Comparison of ENCODE assay signal across 16 cellular contexts in genomic region chr20:50372770-50373088, GRCh38.
A peak's percentile ranks its signal among the peaks of the same experiment; 100 is the strongest.
DNase-seq lines count a peak whose midpoint lies in the region; ATAC-seq, FAIRE-seq and TF ChIP-seq lines count a peak whose summit lies in the region.
"Had no signal": no experiment of that assay in that cellular context is flagged by ENCODE, and none has a peak within 500 bp of the region (broad histone marks: within the 10 kb centered on the region; RNA-seq: fewer than 3 reads in every experiment).

No MANE protein-coding gene starts in this region.

- peak; percentile 66 to 77 for DNase-seq in A549 (ENCODE audit: low read depth in 1 of 2, low spot score in 1 of 2)
- DNase-seq in HCT116 (ENCODE audit: low read depth, low spot score), result no peak
- peak; percentile 95 for DNase-seq in RWPE1 (ENCODE audit: low spot score)
- DNase-seq in islet precursor cell, result peak; percentile 88
- no peak for DNase-seq in GF-D8 (lab: John Stamatoyannopoulos, UW)
- DNase-seq in UCSD-AML1 (lab: John Stamatoyannopoulos, UW; ENCODE audit: unreplicated experiment), result no peak
- no peak for DNase-seq in occipital lobe (lab: John Stamatoyannopoulos, UW)
- no peak for DNase-seq in NCI-H82 (lab: John Stamatoyannopoulos, UW)
- DNase-seq: activated CD8-positive, alpha-beta T cell treated with anti-CD3 and anti-CD28 coated beads, Interleukin-2, amount 10 ng/mL, durations not matched to agents 7 days and 5 days; activated effector memory CD4-positive, alpha-beta T cell treated with Interleukin-2 at 50 U/mL for 16 hours; effector memory CD8-positive, alpha-beta T cell; kidney glomerular epithelial cell; retina; stimulated activated CD4-positive, alpha-beta T cell treated with anti-CD3 and anti-CD28 coated beads, Interleukin-2, amount 100 ng/mL, for 24 hours had no signal

- no peaks in the 10 kb centered on the region for H4K20me1 ChIP-seq in HCT116 (ENCODE audit: insufficient read depth)

- no peak overlapping the region for H3K9ac ChIP-seq in HCT116 (ENCODE audit: low read length)

- no peaks in the 10 kb centered on the region for H3K79me2 ChIP-seq in HCT116 (ENCODE audit: insufficient read depth, low read length)

- intact Hi-C loops in HCT116 (cut with micrococcal nuclease), result no loop called here

- H3K4me1 ChIP-seq in A549 (peaks cover 62% of the 10 kb centered on the region), HCT116 (ENCODE audit: control insufficient read depth in 1 of 2, insufficient read depth in 2 of 2, low read length in 2 of 2) (peaks cover 39 to 57% of the 10 kb centered on the region in 2 experiments)
- H3K4me1 ChIP-seq: uterus had no signal

- TF ChIP-seq EP300 in A549 (IDR thresholded peaks at IDR 0.05), result peak; percentile 57 to 68; a peak in 2 of 5 replicates

- CTCF ChIA-PET in A549 (lab: Yijun Ruan, JAX) (interaction anchor here (0.7 to 1.4 kb wide), 4 partner anchors 26 to 394 kb away, joined by 3 to 5 read pairs (median 4); no protein-coding TSS in a partner anchor), HCT116 (lab: Charles Lee) (no interaction called here), RWPE1 (lab: Yijun Ruan, JAX) (no interaction called here)

- WGBS in A549 (ENCODE audit: missing lambda C conversion rate), result 20% methylated on average over 3 of the region's 3 CpGs

- TF ChIP-seq POLR2A in A549 (IDR thresholded peaks at IDR 0.05; ENCODE audit: low read length) (0 out of 2 replicates have a peak, but pooled peaks have one; percentile 19), HCT116 (IDR thresholded peaks at IDR 0.05; ENCODE audit: borderline replicate concordance, extremely low read depth, insufficient read depth, insufficient read length) (no peak)

- H3K4me3 ChIP-seq in A549 (no peak overlapping the region), HCT116 (replicated peaks in 1 of 2; ENCODE audit: low read depth in 1 of 2, low read length in 2 of 2) (no peak overlapping the region)
- H3K4me3 ChIP-seq: uterus had no signal

- peak overlapping the region; percentile 55 for H3K4me2 ChIP-seq in A549
- H3K4me2 ChIP-seq in HCT116 (ENCODE audit: low read length), result peak overlapping the region; percentile 50

- H2AFZ ChIP-seq in HCT116 (ENCODE audit: low read depth, low read length, poor library complexity, severe bottlenecking), result no peak overlapping the region

- FAIRE-seq in A549 (lab: Jason Lieb, UNC), result no peak
- FAIRE-seq: TTC549 had no signal

- RAD21 ChIA-PET in HCT116 (lab: Charles Lee; ENCODE audit: low non-redundant PET in 1 of 2, low total read pairs in 2 of 2, uncharacterized antibody in 2 of 2, unreplicated experiment in 2 of 2), result no interaction called here

- TF ChIP-seq RAD21 in A549 (conservative IDR thresholded peaks at IDR 0.05 in 1 of 2, IDR thresholded peaks at IDR 0.05 in 1 of 2), result peak in 1 of 2 experiments; percentile 24; a peak in 2 of 5 replicates
- TF ChIP-seq RAD21 in HCT116 (IDR thresholded peaks at IDR 0.05; ENCODE audit: low read depth), result no peak

- H3K36me3 ChIP-seq in HCT116 (ENCODE audit: control insufficient read depth in 1 of 2, insufficient read depth in 2 of 2, low read length in 2 of 2), result no peaks in the 10 kb centered on the region
- H3K36me3 ChIP-seq: uterus had no signal

- BruUV-seq in HCT116 (replicated peaks; lab: Mats Ljungman, UMichigan), result no TSS peak

- ATAC-seq in A549 (peak; percentile 51 to 54; a peak in 4 of 6 replicates), HCT116 (peak; percentile 46)
- ATAC-seq: activated CD8-positive, alpha-beta T cell treated with anti-CD3 and anti-CD28 coated beads, Interleukin-2, amount 10 ng/mL, durations not matched to agents 7 days and 5 days; effector memory CD8-positive, alpha-beta T cell had no signal

- H3K27ac ChIP-seq in A549 (peak overlapping the region; percentile 78 to 87), HCT116 (ENCODE audit: low read depth, low read length) (no peak overlapping the region), RWPE1 (peak overlapping the region; percentile 71)
- H3K27ac ChIP-seq: uterus had no signal

- H3K9me2 ChIP-seq in HCT116 (ENCODE audit: insufficient read depth), result no peaks in the 10 kb centered on the region

- no peaks in the 10 kb centered on the region for H3K27me3 ChIP-seq in HCT116 (ENCODE audit: insufficient read depth, low read length)
- H3K27me3 ChIP-seq: uterus had no signal

- POLR2A ChIA-PET in A549 (lab: Yijun Ruan, JAX), result interaction anchor here (0.5 to 1.0 kb wide), 2 partner anchors 127 to 182 kb away, joined by 3 to 4 read pairs; partner anchors contain the start of gene CEBPB
- POLR2A ChIA-PET in HCT116 (lab: Charles Lee), result no interaction called here
- POLR2A ChIA-PET in RWPE1 (lab: Yijun Ruan, JAX; ENCODE audit: low non-redundant PET), result interaction anchor here (0.9 kb wide), 1 partner anchor 39 kb away, joined by 4 read pairs; no protein-coding TSS in a partner anchor

- H3K9me3 ChIP-seq in A549, result no peaks in the 10 kb centered on the region
- H3K9me3 ChIP-seq in HCT116 (ENCODE audit: control insufficient read depth in 1 of 2, insufficient read depth in 1 of 2, low read depth in 1 of 2, low read length in 2 of 2), result no peaks in the 10 kb centered on the region
- H3K9me3 ChIP-seq: uterus had no signal

- TF ChIP-seq CTCF in A549 (IDR thresholded peaks at IDR 0.05) (no peak), HCT116 (IDR thresholded peaks at IDR 0.05 in 2 of 3, conservative IDR thresholded peaks at IDR 0.05 in 1 of 3; ENCODE audit: borderline replicate concordance in 1 of 3, insufficient read depth in 1 of 3, low read depth in 2 of 3, low read length in 2 of 3) (no peak), RWPE1 (conservative IDR thresholded peaks at IDR 0.05; ENCODE audit: low read depth) (no peak)

TF ChIP-seq in A549, 52 proteins besides CTCF, POLR2A, EP300 and RAD21 (continues in another document):
- TF ChIP-seq EHF (CRISPR knock-in tag; IDR thresholded peaks at IDR 0.05) (no peak), POLR2AphosphoS2 (conservative IDR thresholded peaks at IDR 0.05; ENCODE audit: low read length) (no peak), JUNB (IDR thresholded peaks at IDR 0.05) (peak; percentile 72), RFX5 (IDR thresholded peaks at IDR 0.05) (no peak), CHD4 (IDR thresholded peaks at IDR 0.05; ENCODE audit: borderline replicate concordance) (no peak), JUN (IDR thresholded peaks at IDR 0.05) (peak; percentile 28 to 57; a peak in 3 of 5 replicates), PHF8 (IDR thresholded peaks at IDR 0.05; ENCODE audit: borderline replicate concordance, low read depth) (no peak), FOSL2 (IDR thresholded peaks at IDR 0.05) (peak; percentile 72), FOSL2 (CRISPR knock-in tag; IDR thresholded peaks at IDR 0.05) (peak; percentile 92), SMC3 (IDR thresholded peaks at IDR 0.05) (peak; percentile 27; the same call in 1 of the 3 replicates), E2F6 (IDR thresholded peaks at IDR 0.05; ENCODE audit: borderline replicate concordance, low read depth) (no peak), MYC (IDR thresholded peaks at IDR 0.05; ENCODE audit: borderline replicate concordance, low read length) (no peak), GATA3 (IDR thresholded peaks at IDR 0.05; ENCODE audit: borderline replicate concordance) (peak; percentile 73), MAFK (IDR thresholded peaks at IDR 0.05; ENCODE audit: partially characterized antibody) (no peak), HEYL (CRISPR knock-in tag; IDR thresholded peaks at IDR 0.05) (no peak), ESRRA (IDR thresholded peaks at IDR 0.05; ENCODE audit: borderline replicate concordance, low read length) (no peak)
- TF ChIP-seq, protein P1, sequence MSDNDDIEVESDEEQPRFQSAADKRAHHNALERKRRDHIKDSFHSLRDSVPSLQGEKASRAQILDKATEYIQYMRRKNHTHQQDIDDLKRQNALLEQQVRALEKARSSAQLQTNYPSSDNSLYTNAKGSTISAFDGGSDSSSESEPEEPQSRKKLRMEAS (IDR thresholded peaks at IDR 0.05), result peak; percentile 24; the same call in 1 of the 2 replicates

TF ChIP-seq in HCT116, 20 proteins besides CTCF, POLR2A, EP300 and RAD21:
- TF ChIP-seq ZFX (IDR thresholded peaks at IDR 0.05), result no peak
- TF ChIP-seq JUND (IDR thresholded peaks at IDR 0.05), result peak; percentile 70
- no peak for TF ChIP-seq POLR2AphosphoS5 (IDR thresholded peaks at IDR 0.05; ENCODE audit: low read depth, low read length)
- no peak for TF ChIP-seq SIN3A (IDR thresholded peaks at IDR 0.05; ENCODE audit: low read depth)
- TF ChIP-seq FOSL1 (IDR thresholded peaks at IDR 0.05; ENCODE audit: low read depth), result peak; percentile 65
- TF ChIP-seq CEBPB (IDR thresholded peaks at IDR 0.05; ENCODE audit: low read depth), result no peak
- no peak for TF ChIP-seq EZH2 (IDR thresholded peaks at IDR 0.05)
- TF ChIP-seq SP1 (IDR thresholded peaks at IDR 0.05; ENCODE audit: low read depth), result no peak
- no peak for TF ChIP-seq CBX3 (IDR thresholded peaks at IDR 0.05; ENCODE audit: low read depth)
- TF ChIP-seq, protein P2, sequence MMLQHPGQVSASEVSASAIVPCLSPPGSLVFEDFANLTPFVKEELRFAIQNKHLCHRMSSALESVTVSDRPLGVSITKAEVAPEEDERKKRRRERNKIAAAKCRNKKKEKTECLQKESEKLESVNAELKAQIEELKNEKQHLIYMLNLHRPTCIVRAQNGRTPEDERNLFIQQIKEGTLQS (IDR thresholded peaks at IDR 0.05), result no peak
- TF ChIP-seq, protein P3, sequence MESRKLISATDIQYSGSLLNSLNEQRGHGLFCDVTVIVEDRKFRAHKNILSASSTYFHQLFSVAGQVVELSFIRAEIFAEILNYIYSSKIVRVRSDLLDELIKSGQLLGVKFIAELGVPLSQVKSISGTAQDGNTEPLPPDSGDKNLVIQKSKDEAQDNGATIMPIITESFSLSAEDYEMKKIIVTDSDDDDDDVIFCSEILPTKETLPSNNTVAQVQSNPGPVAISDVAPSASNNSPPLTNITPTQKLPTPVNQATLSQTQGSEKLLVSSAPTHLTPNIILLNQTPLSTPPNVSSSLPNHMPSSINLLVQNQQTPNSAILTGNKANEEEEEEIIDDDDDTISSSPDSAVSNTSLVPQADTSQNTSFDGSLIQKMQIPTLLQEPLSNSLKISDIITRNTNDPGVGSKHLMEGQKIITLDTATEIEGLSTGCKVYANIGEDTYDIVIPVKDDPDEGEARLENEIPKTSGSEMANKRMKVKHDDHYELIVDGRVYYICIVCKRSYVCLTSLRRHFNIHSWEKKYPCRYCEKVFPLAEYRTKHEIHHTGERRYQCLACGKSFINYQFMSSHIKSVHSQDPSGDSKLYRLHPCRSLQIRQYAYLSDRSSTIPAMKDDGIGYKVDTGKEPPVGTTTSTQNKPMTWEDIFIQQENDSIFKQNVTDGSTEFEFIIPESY (IDR thresholded peaks at IDR 0.05; ENCODE audit: extremely low read depth, insufficient replicate concordance, low read length), result no peak

Comparison
In these comparisons a context has a peak if more than half of its experiments do, and no peak if none do; other contexts are left out.
1. DNase-seq: peak in A549 (2 of 2), RWPE1 (single experiment) and islet precursor cell (single experiment); none in HCT116 (single experiment), GF-D8 (single experiment), UCSD-AML1 (single experiment), occipital lobe (single experiment) and NCI-H82 (single experiment).